11 cellular contexts compared by ENCODE assay signal in genomic region chrX:103311401-103311785, GRCh38. TPM values are rescaled to one million over a fixed set of nuclear protein-coding genes. Genes with fewer than 3 reads are reported as not detected.
DNase-seq lines count a peak whose midpoint lies in the region; ATAC-seq and TF ChIP-seq lines count a peak whose summit lies in the region.
"Had no signal": no experiment of that assay in that cellular context is flagged by ENCODE, and none has a peak within 500 bp of the region (broad histone marks: within the 10 kb centered on the region; RNA-seq: fewer than 3 reads in every experiment).

No MANE protein-coding gene starts in this region.

- POLR2A ChIA-PET in T-cell (lab: Charles Lee), result interaction anchor here in 1 of 2 donors (0.7 kb wide), 1 partner anchor 51 kb away, joined by 6 read pairs; no protein-coding TSS in a partner anchor

- TF ChIP-seq CTCF in psoas muscle (IDR thresholded peaks at IDR 0.05), result no peak

- H3K9me3 ChIP-seq in HUES64 (ENCODE audit: insufficient read depth, low read depth, low read length) (no peaks in the 10 kb centered on the region), iPS-18a (ENCODE audit: control insufficient read depth, low read depth, low read length) (no peaks in the 10 kb centered on the region), psoas muscle (no peaks in the 10 kb centered on the region)
- H3K9me3 ChIP-seq: right atrium auricular region had no signal

- WGBS in HUES64, result 91% methylated on average over 3 of the region's 3 CpGs
- WGBS in psoas muscle, 3 donors, result 35 to 50% (median 39%) methylated on average over 3 of the region's 3 CpGs

- DNase-seq in T-cell (no peak), psoas muscle (no peak), left colon (no peak), NCI-H1092 treated with DMSO at 0.1 percent for 48 hours (lab: John Stamatoyannopoulos, UW) (no peak), NCI-H748 treated with DMSO at 0.1 percent for 48 hours (lab: John Stamatoyannopoulos, UW) (no peak)

- peaks cover 4% of the 10 kb centered on the region for H3K36me3 Mint-ChIP-seq in T-cell

- no peaks in the 10 kb centered on the region for H3K9me3 Mint-ChIP-seq in T-cell

- CTCF ChIA-PET in T-cell (lab: Charles Lee), result interaction anchor here in 1 of 2 donors (0.6 to 1.4 kb wide), 2 partner anchors 11 to 152 kb away, joined by 3 to 5 read pairs; no protein-coding TSS in a partner anchor

- H3K27me3 ChIP-seq in HUES64 (ENCODE audit: insufficient read depth, low read length) (no peaks in the 10 kb centered on the region), iPS-18a (ENCODE audit: control insufficient read depth, insufficient read depth, low read length) (no peaks in the 10 kb centered on the region), psoas muscle (ENCODE audit: insufficient read depth in 3 of 3, low read length in 2 of 3) (peaks cover 0 to 29% (median 3%) of the 10 kb centered on the region in 3 donors)
- H3K27me3 ChIP-seq: right atrium auricular region had no signal

- H3K4me1 ChIP-seq in HUES64 (ENCODE audit: insufficient read depth, low read length) (no peaks in the 10 kb centered on the region), iPS-18a (ENCODE audit: control insufficient read depth, low read depth, low read length) (peaks cover 6% of the 10 kb centered on the region), psoas muscle (no peaks in the 10 kb centered on the region)
- H3K4me1 ChIP-seq: right atrium auricular region had no signal

- H3K4me3 Mint-ChIP-seq in T-cell, result peak overlapping the region; percentile 79 to 81 (median 80)

- intact Hi-C loops in psoas muscle (cut with DNase I), result no loop called here
- intact Hi-C loops in left colon (cut with DNase I, micrococcal nuclease), result no loop called here

- H3K27ac Mint-ChIP-seq in T-cell, result no peak overlapping the region

- H3K4me3 ChIP-seq in HUES64 (ENCODE audit: low read length) (peak overlapping the region; percentile 85), iPS-18a (ENCODE audit: low read length) (peak overlapping the region; percentile 86), psoas muscle (peak overlapping the region; percentile 57)

- H3K4me1 Mint-ChIP-seq in T-cell, result peaks cover 0 to 4% (median 4%) of the 10 kb centered on the region in 3 donors

- ATAC-seq in T-cell (replicated peaks in 1 of 4) (no peak), psoas muscle (no peak), left colon (no peak)

- H3K27ac ChIP-seq in HUES64 (ENCODE audit: low read depth, low read length) (no peak overlapping the region; the same call in 1 of the 2 replicates), iPS-18a (ENCODE audit: low read length) (no peak overlapping the region), psoas muscle (no peak overlapping the region)
- H3K27ac ChIP-seq: right atrium auricular region had no signal

- peaks cover 0 to 6% of the 10 kb centered on the region in 2 donors for H3K27me3 Mint-ChIP-seq in T-cell

- H3K36me3 ChIP-seq in HUES64 (ENCODE audit: insufficient read depth, low read length) (no peaks in the 10 kb centered on the region), iPS-18a (ENCODE audit: control insufficient read depth, low read depth, low read length) (peaks cover 11% of the 10 kb centered on the region), psoas muscle (ENCODE audit: insufficient read depth in 1 of 2, low read depth in 1 of 2) (no peaks in the 10 kb centered on the region)
- H3K36me3 ChIP-seq: right atrium auricular region had no signal

- no peak overlapping the region for H3K9ac ChIP-seq in HUES64 (ENCODE audit: low read depth, low read length)
- H3K9ac ChIP-seq in iPS-18a (ENCODE audit: low read length), result peak overlapping the region; percentile 87

RNA-seq across cellular contexts. Expression of gene BEX2, which starts 0.6 kb away (rescaled TPM):
- polyA plus RNA-seq in HUES64 (2013, experiment 1 of 2), result 39.9 TPM
- 37.5 TPM for polyA plus RNA-seq in HUES64 (2013, experiment 2 of 2)
- total RNA-seq in T-cell (10 to 100 TPM; 24.0 to 38.3 (median 26.8) TPM), psoas muscle (10 to 100 TPM in 1 of 4 donors, 1 to 10 TPM in 1, under 1 TPM in 2; 0.29 to 13.2 (median 1.4) TPM), left colon (1 to 10 TPM; 5.1 to 7.8 TPM)
- 1 to 10 TPM in 1 of 3 donors, under 1 TPM in 2; 0.21 to 2.7 (median 0.87) TPM for polyA plus RNA-seq in psoas muscle

RNA-seq across cellular contexts. Expression of gene TCEAL7, which starts 18.6 kb away (rescaled TPM):
- 11.6 TPM for polyA plus RNA-seq in HUES64 (2013, experiment 1 of 2)
- 23.7 TPM for polyA plus RNA-seq in HUES64 (2013, experiment 2 of 2)
- total RNA-seq in T-cell, result not detected
- 10 to 100 TPM in 1 of 4 donors, 1 to 10 TPM in 2, under 1 TPM in 1; 0.78 to 11.8 (median 1.1) TPM for total RNA-seq in psoas muscle
- 1 to 10 TPM; 1.3 to 1.4 (median 1.4) TPM for polyA plus RNA-seq in psoas muscle
- total RNA-seq in left colon, result 1 to 10 TPM; 1.3 to 4.8 TPM
- total RNA-seq: lung microvascular endothelial cell; T-helper 2 cell treated with Interferon-gamma antibody and Interleukin-4, amounts not matched to agents 100 ng/mL and 5 ng/mL, for 36 hours had no signal

RNA-seq across cellular contexts. Expression of gene TCEAL5, which starts 34.8 kb away (rescaled TPM):
- not detected for polyA plus RNA-seq in HUES64 (2013, experiment 1 of 2)
- not detected for polyA plus RNA-seq in HUES64 (2013, experiment 2 of 2)
- not detected for total RNA-seq in T-cell
- not detected for total RNA-seq in psoas muscle
- under 1 TPM in 2 of 3 donors, not detected in 1; 0.08 to 0.09 TPM for polyA plus RNA-seq in psoas muscle
- total RNA-seq in left colon, result not detected
- total RNA-seq: dermis microvascular lymphatic vessel endothelial cell; lung microvascular endothelial cell; T-helper 2 cell treated with Interferon-gamma antibody and Interleukin-4, amounts not matched to agents 100 ng/mL and 5 ng/mL, for 36 hours had no signal

RNA-seq across cellular contexts. Expression of gene TCEAL9, which starts 44.9 kb away (rescaled TPM):
- 66.1 TPM for polyA plus RNA-seq in HUES64 (2013, experiment 1 of 2)
- 99.9 TPM for polyA plus RNA-seq in HUES64 (2013, experiment 2 of 2)
- total RNA-seq in T-cell, result 1 to 10 TPM in 3 of 5 donors, under 1 TPM in 1, not detected in 1; 0.65 to 1.7 (median 1.3) TPM
- 1 to 10 TPM; 3.4 to 9.1 (median 5.0) TPM for total RNA-seq in psoas muscle
- polyA plus RNA-seq in psoas muscle, result 10 to 100 TPM; 11.0 to 15.1 (median 13.3) TPM
- 10 to 100 TPM; 25.6 to 28.4 TPM for total RNA-seq in left colon

RNA-seq across cellular contexts. Expression of gene TCEAL8, which starts 56.4 kb away (rescaled TPM):
- polyA plus RNA-seq in HUES64 (2013, experiment 1 of 2), result 98.2 TPM
- 114 TPM for polyA plus RNA-seq in HUES64 (2013, experiment 2 of 2)
- 10 to 100 TPM; 13.8 to 25.5 (median 20.4) TPM for total RNA-seq in T-cell
- total RNA-seq in psoas muscle, result 10 to 100 TPM in 1 of 4 donors, 1 to 10 TPM in 3; 6.6 to 15.8 (median 8.2) TPM
- polyA plus RNA-seq in psoas muscle, result 10 to 100 TPM in 2 of 3 donors, 1 to 10 TPM in 1; 9.5 to 13.9 (median 11.0) TPM
- total RNA-seq in left colon, result 10 to 100 TPM; 29.2 to 36.4 TPM
